In the genomic region with DNA sequence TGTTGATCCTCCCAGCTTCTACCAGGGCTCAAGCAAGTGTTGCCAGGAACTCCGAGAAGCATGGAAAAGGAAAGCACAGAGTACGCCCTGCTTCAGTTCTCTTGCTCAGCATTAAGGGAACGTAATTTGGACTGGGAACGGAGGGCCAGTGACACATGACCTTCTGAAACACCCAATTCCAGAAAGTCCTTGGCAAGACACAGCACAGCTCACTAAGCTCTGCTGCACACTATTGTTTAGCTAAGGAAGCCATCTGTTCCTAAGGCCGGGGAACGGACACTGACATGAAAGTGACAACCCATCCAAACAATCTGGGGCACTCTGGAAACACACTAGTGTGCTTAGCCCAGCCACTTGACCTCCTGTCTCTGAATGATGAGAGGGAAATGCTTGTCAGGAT, we compare ENCODE assay signal across 16 cellular contexts. TPM values are rescaled to one million over a fixed set of nuclear protein-coding genes. Genes with fewer than 3 reads are reported as not detected.
DNase-seq lines count a peak whose midpoint lies in the region; ATAC-seq and TF ChIP-seq lines count a peak whose summit lies in the region.
"Had no signal": no experiment of that assay in that cellular context is flagged by ENCODE, and none has a peak within 500 bp of the region (broad histone marks: within the 10 kb centered on the region; RNA-seq: fewer than 3 reads in every experiment).

No MANE protein-coding gene starts in this region.

- H3K27ac Mint-ChIP-seq in activated T-cell treated with anti-CD3 and anti-CD28 coated beads, Interleukin-2, amount 50 U/mL, for 72 hours, result no peak overlapping the region

- TF ChIP-seq CTCF in left ventricle myocardium inferior (IDR thresholded peaks at IDR 0.05; ENCODE audit: borderline replicate concordance), result no peak
- TF ChIP-seq CTCF in psoas muscle (IDR thresholded peaks at IDR 0.05), result no peak

- H3K4me3 Mint-ChIP-seq in activated T-cell treated with anti-CD3 and anti-CD28 coated beads, Interleukin-2, amount 50 U/mL, for 72 hours, result no peak overlapping the region

- H3K4me3 ChIP-seq in left ventricle myocardium inferior (no peak overlapping the region), psoas muscle (no peak overlapping the region), aorta (ENCODE audit: low read length in 2 of 2) (no peak overlapping the region)
- H3K4me3 ChIP-seq: BLaER1 treated with 17β-estradiol and CSF1 and Interleukin-3, amounts not matched to agents 10 nM and 100 nM; cardiac muscle cell; Peyer's patch had no signal

- peak overlapping the region; percentile 82 for H3K27ac ChIP-seq in left ventricle myocardium inferior (replicated peaks)
- peak overlapping the region; percentile 41 for H3K27ac ChIP-seq in psoas muscle
- H3K27ac ChIP-seq in aorta (ENCODE audit: low read depth in 1 of 2, low read length in 2 of 2), result no peak overlapping the region
- H3K27ac ChIP-seq: BLaER1 treated with 17β-estradiol and CSF1 and Interleukin-3, amounts not matched to agents 10 nM and 100 nM; cardiac muscle cell had no signal

- DNase-seq in NCI-H524 (lab: John Stamatoyannopoulos, UW), result peak; percentile 1 to 26
- DNase-seq in NCI-H524 treated with DMSO at 0.1 percent for 48 hours (lab: John Stamatoyannopoulos, UW), result no peak
- peak; percentile 27 for DNase-seq in left ventricle myocardium inferior
- DNase-seq in psoas muscle, result no peak
- DNase-seq in aorta, result no peak
- no peak for DNase-seq in activated naive CD4-positive, alpha-beta T cell treated with Interleukin-2 at 50 U/mL for 16 hours
- no peak for DNase-seq in activated T-cell treated with anti-CD3 and anti-CD28 coated beads, Interleukin-2, amount 50 U/mL, for 72 hours
- DNase-seq: effector CD8-positive, alpha-beta T cell; kidney glomerular epithelial cell; NCI-H1417 treated with DMSO at 0.1 percent for 48 hours; stimulated activated CD4-positive, alpha-beta T cell treated with anti-CD3 and anti-CD28 coated beads, Interleukin-4, amount 100 ng/mL, for 1 hour had no signal

- no peaks in the 10 kb centered on the region for H3K9me3 Mint-ChIP-seq in activated T-cell treated with anti-CD3 and anti-CD28 coated beads, Interleukin-2, amount 50 U/mL, for 72 hours

- H3K36me3 ChIP-seq in left ventricle myocardium inferior, result no peaks in the 10 kb centered on the region
- no peaks in the 10 kb centered on the region for H3K36me3 ChIP-seq in psoas muscle (ENCODE audit: insufficient read depth in 1 of 2, low read depth in 1 of 2)
- no peaks in the 10 kb centered on the region for H3K36me3 ChIP-seq in aorta (ENCODE audit: control insufficient read depth in 1 of 2, insufficient read depth in 2 of 2, low read length in 1 of 2)
- H3K36me3 ChIP-seq: BLaER1 treated with 17β-estradiol and CSF1 and Interleukin-3, amounts not matched to agents 10 nM and 100 nM; cardiac muscle cell; Peyer's patch had no signal

- H3K27me3 ChIP-seq in left ventricle myocardium inferior (ENCODE audit: low read depth) (peaks cover 37% of the 10 kb centered on the region), psoas muscle (ENCODE audit: insufficient read depth in 3 of 3, low read length in 2 of 3) (peaks cover 0 to 7% (median 0%) of the 10 kb centered on the region in 3 donors), aorta (ENCODE audit: control insufficient read depth in 1 of 2, insufficient read depth in 2 of 2, low read length in 1 of 2) (no peaks in the 10 kb centered on the region)
- H3K27me3 ChIP-seq: cardiac muscle cell, Peyer's patch had no signal

- H3K27me3 Mint-ChIP-seq in activated T-cell treated with anti-CD3 and anti-CD28 coated beads, Interleukin-2, amount 50 U/mL, for 72 hours (ENCODE audit: low read depth), result peaks cover 9% of the 10 kb centered on the region

- intact Hi-C loops in left ventricle myocardium inferior (cut with micrococcal nuclease) (no loop called here), psoas muscle (cut with DNase I) (no loop called here), aorta (cut with DNase I) (no loop called here)

- no peaks in the 10 kb centered on the region for H3K4me1 Mint-ChIP-seq in activated T-cell treated with anti-CD3 and anti-CD28 coated beads, Interleukin-2, amount 50 U/mL, for 72 hours (ENCODE audit: low read depth)

- no peaks in the 10 kb centered on the region for H3K36me3 Mint-ChIP-seq in activated T-cell treated with anti-CD3 and anti-CD28 coated beads, Interleukin-2, amount 50 U/mL, for 72 hours (ENCODE audit: insufficient read depth in 2 of 2)

- ATAC-seq in psoas muscle (peak; percentile 23 to 82 (median 55)), aorta (ENCODE audit: low FRiP score) (peak; percentile 63), HG03097 (IDR thresholded peaks at IDR 0.05; ENCODE audit: low FRiP score, unreplicated experiment) (no peak)
- ATAC-seq in activated T-cell treated with anti-CD3 and anti-CD28 coated beads, Interleukin-2, amount 50 U/mL, for 72 hours (replicated peaks in 1 of 2), result no peak
- ATAC-seq: SK-N-SH treated with all-trans-retinoic acid at 6 μM for 48 hours had no signal

- H3K4me1 ChIP-seq in left ventricle myocardium inferior (peaks cover 37% of the 10 kb centered on the region), psoas muscle (no peaks in the 10 kb centered on the region), aorta (ENCODE audit: control insufficient read depth in 1 of 2, insufficient read depth in 2 of 2, low read length in 2 of 2) (no peaks in the 10 kb centered on the region)
- H3K4me1 ChIP-seq: Peyer's patch had no signal

- 23 to 41% (median 27%) methylated on average over 6 of the region's 6 CpGs for WGBS in psoas muscle, 3 donors
- 75 to 87% methylated on average over 6 of the region's 6 CpGs for WGBS in aorta, 2 donors

- H3K9me3 ChIP-seq in left ventricle myocardium inferior (replicated peaks), result no peaks in the 10 kb centered on the region
- no peaks in the 10 kb centered on the region for H3K9me3 ChIP-seq in psoas muscle
- H3K9me3 ChIP-seq in aorta (ENCODE audit: control insufficient read depth, low read length), result no peaks in the 10 kb centered on the region
- H3K9me3 ChIP-seq: BLaER1 treated with 17β-estradiol and CSF1 and Interleukin-3, amounts not matched to agents 10 nM and 100 nM; Peyer's patch had no signal

RNA-seq across cellular contexts. Expression of a gene that starts 56.9 kb away (rescaled TPM):
- 7.3 TPM for total RNA-seq in left ventricle myocardium inferior
- 10 to 100 TPM in 3 of 4 donors, 1 to 10 TPM in 1; 6.7 to 18.9 (median 11.1) TPM for total RNA-seq in psoas muscle
- polyA plus RNA-seq in psoas muscle, result 10 to 100 TPM in 2 of 3 donors, 1 to 10 TPM in 1; 8.9 to 29.9 (median 11.4) TPM
- 10 to 100 TPM; 14.5 to 18.7 TPM for total RNA-seq in aorta
- polyA plus RNA-seq in aorta, result 10 to 100 TPM; 11.9 to 13.4 TPM
- 10 to 100 TPM; 39.6 to 45.7 TPM for total RNA-seq in activated T-cell treated with anti-CD3 and anti-CD28 coated beads, Interleukin-2, amount 50 U/mL, for 72 hours

Comparison
In these comparisons a context has a peak if more than half of its experiments do, and no peak if none do; other contexts are left out.
1. DNase-seq: peak in NCI-H524 (2 of 2) and left ventricle myocardium inferior (single experiment); none in NCI-H524 treated with DMSO at 0.1 percent for 48 hours (single experiment), psoas muscle (0 of 2), aorta (0 of 2), activated naive CD4-positive, alpha-beta T cell treated with Interleukin-2 at 50 U/mL for 16 hours (single experiment) and activated T-cell treated with anti-CD3 and anti-CD28 coated beads, Interleukin-2, amount 50 U/mL, for 72 hours (0 of 2).
2. H3K27ac ChIP-seq: peak in left ventricle myocardium inferior (single experiment) and psoas muscle (single experiment); none in aorta (0 of 2).
3. ATAC-seq: peak in psoas muscle (4 of 4) and aorta (single experiment); none in activated T-cell treated with anti-CD3 and anti-CD28 coated beads, Interleukin-2, amount 50 U/mL, for 72 hours (0 of 2) and HG03097 (single experiment).